ENCODE assay signal across 26 cellular contexts in genomic region chr5:38888023-38888422, GRCh38. TPM values are rescaled to one million over a fixed set of nuclear protein-coding genes. Genes with fewer than 3 reads are reported as not detected.
A peak's percentile ranks its signal among the peaks of the same experiment; 100 is the strongest.
DNase-seq lines count a peak whose midpoint lies in the region; ATAC-seq and TF ChIP-seq lines count a peak whose summit lies in the region.
"Had no signal": no experiment of that assay in that cellular context is flagged by ENCODE, and none has a peak within 500 bp of the region (broad histone marks: within the 10 kb centered on the region; RNA-seq: fewer than 3 reads in every experiment).

No MANE protein-coding gene starts in this region.

- H3K4me3 Mint-ChIP-seq in WTC11, result no peak overlapping the region
- H3K4me3 Mint-ChIP-seq: activated CD4-positive, alpha-beta T cell treated with anti-CD3 and anti-CD28 coated beads for 36 hours; activated naive CD4-positive, alpha-beta T cell treated with anti-CD3 and anti-CD28 coated beads for 36 hours; activated T-cell treated with anti-CD3 and anti-CD28 coated beads, Interleukin-2, amount 50 U/mL, for 4 hours; immature natural killer cell had no signal

- peak; percentile 95 for ATAC-seq in WTC11
- no peak for ATAC-seq in HG03521 (IDR thresholded peaks at IDR 0.05; ENCODE audit: unreplicated experiment)
- ATAC-seq: activated CD4-positive, alpha-beta T cell treated with anti-CD3 and anti-CD28 coated beads for 36 hours; activated T-cell treated with anti-CD3 and anti-CD28 coated beads, Interleukin-2, amount 50 U/mL, for 4 hours; HepG2; mucosa of descending colon had no signal

- intact Hi-C loops in stomach (cut with DNase I; ENCODE audit: low total_unique reads), result no loop called here

- H3K27ac Mint-ChIP-seq in WTC11, result peak overlapping the region; percentile 51; the same call in 1 of the 2 replicates
- H3K27ac Mint-ChIP-seq: activated CD4-positive, alpha-beta T cell treated with anti-CD3 and anti-CD28 coated beads for 36 hours; activated naive CD4-positive, alpha-beta T cell treated with anti-CD3 and anti-CD28 coated beads for 36 hours; immature natural killer cell had no signal

- no peaks in the 10 kb centered on the region for H3K79me1 ChIP-seq in mesendoderm (ENCODE audit: low read length)

- TF ChIP-seq POLR2A in NB4 (IDR thresholded peaks at IDR 0.05; ENCODE audit: extremely low read depth, insufficient read length) (no peak), stomach (IDR thresholded peaks at IDR 0.05) (no peak)

- H4K5ac ChIP-seq in mesendoderm (ENCODE audit: low read length), result no peak overlapping the region

- no peak for TF ChIP-seq EP300 in stomach (IDR thresholded peaks at IDR 0.05)

- H3K4me1 ChIP-seq in mesendoderm (ENCODE audit: control insufficient read depth, low read depth, low read length) (no peaks in the 10 kb centered on the region), stomach (no peaks in the 10 kb centered on the region)
- H3K4me1 ChIP-seq: sigmoid colon had no signal

- H3K9me3 ChIP-seq in stomach, result no peaks in the 10 kb centered on the region
- H3K9me3 ChIP-seq: left ventricle myocardium inferior, mucosa of descending colon, sigmoid colon, upper lobe of left lung had no signal

- H2BK5ac ChIP-seq in mesendoderm (ENCODE audit: low read length), result no peak overlapping the region

- H4K8ac ChIP-seq in mesendoderm (ENCODE audit: low read depth, low read length), result no peak overlapping the region

- no peak overlapping the region for H3K4me3 ChIP-seq in NB4 (ENCODE audit: low read depth, low read length)
- H3K4me3 ChIP-seq in mesendoderm (ENCODE audit: low read length), result no peak overlapping the region
- no peak overlapping the region for H3K4me3 ChIP-seq in stomach
- H3K4me3 ChIP-seq: BLaER1 treated with 17β-estradiol and CSF1 and Interleukin-3, amounts not matched to agents 10 nM and 100 nM; cardiac muscle cell; left ventricle myocardium inferior; mucosa of descending colon; sigmoid colon; upper lobe of left lung had no signal

- H3K9me3 Mint-ChIP-seq in WTC11, result peaks cover 12% of the 10 kb centered on the region
- H3K9me3 Mint-ChIP-seq: activated naive CD4-positive, alpha-beta T cell treated with anti-CD3 and anti-CD28 coated beads for 36 hours; activated T-cell treated with anti-CD3 and anti-CD28 coated beads, Interleukin-2, amount 50 U/mL, for 4 hours; immature natural killer cell had no signal

- DNase-seq in NCI-H2227 (lab: John Stamatoyannopoulos, UW; ENCODE audit: unreplicated experiment) (peak; percentile 11), NCI-H2227 treated with DMSO at 0.1 percent for 48 hours (lab: John Stamatoyannopoulos, UW) (no peak), NB4 (ENCODE audit: low read depth) (peak; percentile 48), WTC11 (ENCODE audit: low spot score) (peak; percentile 55), mesendoderm (peak; percentile 65), GM10266 (ENCODE audit: extremely low spot score) (no peak), stomach (no peak)
- DNase-seq: activated CD4-positive, alpha-beta T cell treated with anti-CD3 and anti-CD28 coated beads for 36 hours; activated naive CD4-positive, alpha-beta T cell treated with anti-CD3 and anti-CD28 coated beads for 36 hours; activated T-cell treated with anti-CD3 and anti-CD28 coated beads, Interleukin-2, amount 50 U/mL, for 4 hours; cortex of kidney; EL; immature natural killer cell; left ventricle myocardium inferior; mucosa of descending colon; NCI-H1694; sigmoid colon; stimulated activated CD4-positive, alpha-beta T cell treated with anti-CD3 and anti-CD28 coated beads, Interleukin-15, amount 100 ng/mL, for 24 hours; upper lobe of left lung had no signal

- no peaks in the 10 kb centered on the region for H3K27me3 ChIP-seq in mesendoderm (ENCODE audit: insufficient read depth, low read length, poor library complexity)
- H3K27me3 ChIP-seq in stomach, result no peaks in the 10 kb centered on the region
- H3K27me3 ChIP-seq: cardiac muscle cell, sigmoid colon, upper lobe of left lung had no signal

- H3K79me2 ChIP-seq in mesendoderm (ENCODE audit: control insufficient read depth, insufficient read depth, low read length), result no peaks in the 10 kb centered on the region

- no peak for TF ChIP-seq CTCF in NB4 (IDR thresholded peaks at IDR 0.05; ENCODE audit: low read depth, low read length)
- TF ChIP-seq CTCF in WTC11 (IDR thresholded peaks at IDR 0.05), result no peak
- no peak for TF ChIP-seq CTCF in GM10266 (IDR thresholded peaks at IDR 0.05; ENCODE audit: control insufficient read depth, insufficient read depth, low read depth, missing control alignments)
- TF ChIP-seq CTCF in stomach (IDR thresholded peaks at IDR 0.05), result no peak

- H2BK15ac ChIP-seq in mesendoderm (replicated peaks; ENCODE audit: low read depth), result no peak overlapping the region

- H3K27ac ChIP-seq in mesendoderm (ENCODE audit: low read depth, low read length) (no peak overlapping the region), stomach (no peak overlapping the region)
- H3K27ac ChIP-seq: BLaER1 treated with 17β-estradiol and CSF1 and Interleukin-3, amounts not matched to agents 10 nM and 100 nM; cardiac muscle cell; HL-60; left ventricle myocardium inferior; sigmoid colon; upper lobe of left lung had no signal

- H2AK5ac ChIP-seq in mesendoderm (ENCODE audit: low read length), result no peak overlapping the region

- no peak overlapping the region for H3K23ac ChIP-seq in mesendoderm (ENCODE audit: low read length)

- POLR2A ChIA-PET in WTC11 (lab: Charles Lee), result interaction anchor here (0.6 kb wide), 1 partner anchor 72 kb away, joined by 3 read pairs; no protein-coding TSS in a partner anchor

- no peak overlapping the region for H3K18ac ChIP-seq in mesendoderm (ENCODE audit: low read length)

- no peak overlapping the region for H3K4me2 ChIP-seq in mesendoderm (ENCODE audit: low read length)

- no peaks in the 10 kb centered on the region; the same call in 1 of the 2 replicates for H3K27me3 Mint-ChIP-seq in WTC11 (ENCODE audit: low read depth)

- no peak overlapping the region for H2BK120ac ChIP-seq in mesendoderm (ENCODE audit: low read depth, low read length)

- no peak overlapping the region for H3K56ac ChIP-seq in mesendoderm (ENCODE audit: low read length)

- CTCF ChIA-PET in WTC11 (lab: Charles Lee), result interaction anchor here (1.0 kb wide), 1 partner anchor 34 kb away, joined by 3 read pairs; no protein-coding TSS in a partner anchor

- no peak overlapping the region for H3K9ac ChIP-seq in mesendoderm (ENCODE audit: low read length)
- H3K9ac ChIP-seq: BLaER1 treated with 17β-estradiol and CSF1 and Interleukin-3, amounts not matched to agents 10 nM and 100 nM had no signal

- no peaks in the 10 kb centered on the region for H3K36me3 Mint-ChIP-seq in WTC11
- H3K36me3 Mint-ChIP-seq: immature natural killer cell had no signal

- WGBS in mesendoderm (ENCODE audit: extremely low coverage, insufficient coverage, low lambda C conversion rate), result no CpG with 5 or more reads among the region's 6 CpGs
- WGBS in stomach, 5 donors, result 71 to 78% (median 73%) methylated on average over 6 of the region's 6 CpGs

- H3K36me3 ChIP-seq in mesendoderm (ENCODE audit: control insufficient read depth, insufficient read depth, low read length) (no peaks in the 10 kb centered on the region), stomach (peaks cover 11 to 81% (median 56%) of the 10 kb centered on the region in 4 donors)
- H3K36me3 ChIP-seq: BLaER1 treated with 17β-estradiol and CSF1 and Interleukin-3, amounts not matched to agents 10 nM and 100 nM; cardiac muscle cell had no signal

- H3K4ac ChIP-seq in mesendoderm (ENCODE audit: low read depth, low read length), result no peak overlapping the region

- peaks cover 11% of the 10 kb centered on the region for H3K4me1 Mint-ChIP-seq in WTC11
- H3K4me1 Mint-ChIP-seq: activated CD4-positive, alpha-beta T cell treated with anti-CD3 and anti-CD28 coated beads for 36 hours; immature natural killer cell had no signal

TF ChIP-seq in WTC11, 78 proteins besides CTCF, POLR2A, EP300 and RAD21 (continues in another document):
- TF ChIP-seq NR2C2 (CRISPR knock-in tag; IDR thresholded peaks at IDR 0.05) (no peak), PRDM15 (CRISPR knock-in tag; IDR thresholded peaks at IDR 0.05) (no peak)

RNA-seq across cellular contexts. Expression of gene OSMR, which starts 42.2 kb away (rescaled TPM):
- total RNA-seq in WTC11 (2021), result 2.3 to 3.1 TPM (median 2.5 TPM) in 3 replicates
- polyA plus RNA-seq in mesendoderm (2013, experiment 1 of 2), result 5.1 TPM
- polyA plus RNA-seq in mesendoderm (2013, experiment 2 of 2), result 5.1 TPM
- 10 to 100 TPM in 4 of 5 donors, 1 to 10 TPM in 1; 5.5 to 50.3 (median 17.9) TPM for total RNA-seq in stomach
- polyA plus RNA-seq in stomach, result 10 to 100 TPM in 1 of 3 donors, 1 to 10 TPM in 2; 2.7 to 11.6 (median 7.9) TPM
- total RNA-seq: activated CD8-positive, alpha-beta memory T cell treated with anti-CD3 and anti-CD28 coated beads for 36 hours; cardiac muscle cell had no signal
- polyA plus RNA-seq: neural cell had no signal

Comparison
In these comparisons a context has a peak if more than half of its experiments do, and no peak if none do; other contexts are left out.
1. DNase-seq: peak in NCI-H2227 (single experiment), NB4 (single experiment), WTC11 (single experiment) and mesendoderm (single experiment); none in NCI-H2227 treated with DMSO at 0.1 percent for 48 hours (single experiment), GM10266 (single experiment) and stomach (single experiment).